18 cellular contexts compared by ENCODE assay signal in the genomic region with DNA sequence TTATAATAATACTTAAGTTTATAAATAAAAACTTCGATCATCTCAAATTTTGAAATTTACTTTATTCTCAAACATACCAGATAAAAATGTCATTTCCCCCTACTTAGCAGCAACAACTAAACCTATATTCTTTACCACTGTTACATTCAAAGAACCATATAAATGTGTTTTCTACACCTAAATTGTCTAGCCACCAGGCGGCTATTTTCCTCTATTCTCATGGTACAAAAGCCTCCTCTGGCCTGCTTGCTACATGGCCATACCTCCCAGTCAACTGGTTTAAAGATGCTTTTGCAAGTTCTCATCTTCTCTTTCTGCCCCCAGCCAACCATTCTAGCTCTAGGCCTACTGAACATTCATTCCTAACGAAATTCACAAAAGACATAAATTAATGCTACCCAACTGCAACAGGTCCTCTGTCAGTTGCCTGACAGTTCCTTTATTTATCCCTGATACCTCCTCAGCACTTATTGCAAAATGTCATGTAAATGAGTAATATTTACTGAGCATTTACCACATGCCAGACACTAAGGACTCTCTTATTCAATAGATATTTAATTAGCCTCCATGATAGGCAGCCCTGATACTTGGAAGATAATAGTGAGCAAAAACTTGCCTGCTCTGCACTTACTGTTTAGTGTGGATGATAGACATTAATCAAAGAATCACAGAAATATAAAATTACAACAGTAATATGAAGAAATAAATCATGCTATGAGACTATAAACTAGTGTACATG. TPM values are rescaled to one million over a fixed set of nuclear protein-coding genes. Genes with fewer than 3 reads are reported as not detected.
DNase-seq lines count a peak whose midpoint lies in the region; ATAC-seq and TF ChIP-seq lines count a peak whose summit lies in the region.
"Had no signal": no experiment of that assay in that cellular context is flagged by ENCODE, and none has a peak within 500 bp of the region (broad histone marks: within the 10 kb centered on the region; RNA-seq: fewer than 3 reads in every experiment).

No MANE protein-coding gene starts in this region.

- in situ Hi-C loops in SK-MEL-5 (cut with HindIII; ENCODE audit: low pct_unique_long_range_greater_than_20kb, low sequenced_read_pairs): no loop called here

- no peak for TF ChIP-seq CTCF in CD4-positive, alpha-beta T cell (IDR thresholded peaks at IDR 0.05)
- TF ChIP-seq CTCF in HFFc6 (IDR thresholded peaks at IDR 0.05) (peak; percentile 28), fibroblast of mammary gland (conservative IDR thresholded peaks at IDR 0.05; ENCODE audit: control insufficient read depth, insufficient read depth, low read depth, low read length) (peak; percentile 1)

- H3K27ac ChIP-seq in CD4-positive, alpha-beta T cell (ENCODE audit: low read depth, low read length): no peak overlapping the region

- no peak overlapping the region for H3K4me3 ChIP-seq in fibroblast of mammary gland (ENCODE audit: control insufficient read depth, low read depth, low read length)

- peaks cover 22% of the 10 kb centered on the region for H3K36me3 Mint-ChIP-seq in CD4-positive, alpha-beta T cell (ENCODE audit: low read depth)
- peaks cover 4% of the 10 kb centered on the region for H3K36me3 Mint-ChIP-seq in HFFc6 (ENCODE audit: low read depth)
- H3K36me3 Mint-ChIP-seq in activated T-helper 2 cell treated with anti-CD3 and anti-CD28 coated beads, Interferon-gamma antibody, Interleukin-2, Interleukin-4, amounts not matched to agents 10 μg/mL and 5 μg/mL and 100 μg/mL, durations not matched to agents 14 hours and 24 hours and 36 hours (ENCODE audit: low read depth): no peaks in the 10 kb centered on the region

- intact Hi-C loops in CD4-positive, alpha-beta T cell (cut with DNase I, micrococcal nuclease): no loop called here
- intact Hi-C loops in activated T-helper 2 cell treated with anti-CD3 and anti-CD28 coated beads, Interferon-gamma antibody, Interleukin-2, Interleukin-4, amounts not matched to agents 10 μg/mL and 5 μg/mL and 100 μg/mL, durations not matched to agents 14 hours and 24 hours and 36 hours (cut with micrococcal nuclease): no loop called here

- DNase-seq in CD4-positive, alpha-beta T cell: no peak
- DNase-seq in HFFc6 (no peak), SK-MEL-5 (ENCODE audit: low read depth, low spot score) (peak; percentile 21), fibroblast of mammary gland (ENCODE audit: low read depth) (no peak), activated T-cell treated with anti-CD3 and anti-CD28 coated beads for 4 hours (no peak)
- no peak for DNase-seq in activated T-helper 2 cell treated with anti-CD3 and anti-CD28 coated beads, Interferon-gamma antibody, Interleukin-2, Interleukin-4, amounts not matched to agents 10 μg/mL and 5 μg/mL and 100 μg/mL, durations not matched to agents 14 hours and 24 hours and 36 hours (ENCODE audit: low spot score)
- DNase-seq: CD4-positive, alpha-beta memory T cell; DMS79; H7; Kasumi-1; NCI-H1436 treated with DMSO at 0.1 percent for 48 hours; NCI-H2081 treated with DMSO at 0.1 percent for 48 hours; NCI-H226; NCI-H526; NK-92 treated with Interleukin-12 subunit alpha and Interleukin-12 subunit beta, amount 100 ng/mL, for 24 hours; Right ventricle myocardium superior had no signal

- POLR2A ChIA-PET in CD4-positive, alpha-beta T cell (lab: Charles Lee): no interaction called here

- no peak overlapping the region for H3K4me3 Mint-ChIP-seq in CD4-positive, alpha-beta T cell
- H3K4me3 Mint-ChIP-seq in HFFc6: no peak overlapping the region
- no peak overlapping the region for H3K4me3 Mint-ChIP-seq in activated T-helper 2 cell treated with anti-CD3 and anti-CD28 coated beads, Interferon-gamma antibody, Interleukin-2, Interleukin-4, amounts not matched to agents 10 μg/mL and 5 μg/mL and 100 μg/mL, durations not matched to agents 14 hours and 24 hours and 36 hours (ENCODE audit: low read depth)

- no peaks in the 10 kb centered on the region for H3K9me3 Mint-ChIP-seq in CD4-positive, alpha-beta T cell
- no peaks in the 10 kb centered on the region for H3K9me3 Mint-ChIP-seq in HFFc6
- H3K9me3 Mint-ChIP-seq in activated T-helper 2 cell treated with anti-CD3 and anti-CD28 coated beads, Interferon-gamma antibody, Interleukin-2, Interleukin-4, amounts not matched to agents 10 μg/mL and 5 μg/mL and 100 μg/mL, durations not matched to agents 14 hours and 24 hours and 36 hours: no peaks in the 10 kb centered on the region
- H3K9me3 Mint-ChIP-seq: CD4-positive, alpha-beta memory T cell had no signal

- no peaks in the 10 kb centered on the region for H3K27me3 ChIP-seq in CD4-positive, alpha-beta T cell (ENCODE audit: control insufficient read depth, insufficient read depth, low read length)

- no peaks in the 10 kb centered on the region for H3K27me3 Mint-ChIP-seq in CD4-positive, alpha-beta T cell
- H3K27me3 Mint-ChIP-seq in HFFc6 (ENCODE audit: insufficient read depth): no peaks in the 10 kb centered on the region; the same call in 1 of the 2 replicates
- H3K27me3 Mint-ChIP-seq in activated T-helper 2 cell treated with anti-CD3 and anti-CD28 coated beads, Interferon-gamma antibody, Interleukin-2, Interleukin-4, amounts not matched to agents 10 μg/mL and 5 μg/mL and 100 μg/mL, durations not matched to agents 14 hours and 24 hours and 36 hours (ENCODE audit: low read depth): no peaks in the 10 kb centered on the region

- H3K27ac Mint-ChIP-seq in CD4-positive, alpha-beta T cell: peak overlapping the region; percentile 4
- H3K27ac Mint-ChIP-seq in HFFc6: no peak overlapping the region
- H3K27ac Mint-ChIP-seq in activated T-helper 2 cell treated with anti-CD3 and anti-CD28 coated beads, Interferon-gamma antibody, Interleukin-2, Interleukin-4, amounts not matched to agents 10 μg/mL and 5 μg/mL and 100 μg/mL, durations not matched to agents 14 hours and 24 hours and 36 hours: no peak overlapping the region

- CTCF ChIA-PET in CD4-positive, alpha-beta T cell (lab: Charles Lee): no interaction called here

- no peaks in the 10 kb centered on the region for H3K9me3 ChIP-seq in CD4-positive, alpha-beta T cell (ENCODE audit: control insufficient read depth, low read length)

- peaks cover 85% of the 10 kb centered on the region for H3K4me1 Mint-ChIP-seq in CD4-positive, alpha-beta T cell (ENCODE audit: low read depth)
- H3K4me1 Mint-ChIP-seq in HFFc6 (ENCODE audit: low read depth): peaks cover 57% of the 10 kb centered on the region
- peaks cover 27% of the 10 kb centered on the region for H3K4me1 Mint-ChIP-seq in activated T-helper 2 cell treated with anti-CD3 and anti-CD28 coated beads, Interferon-gamma antibody, Interleukin-2, Interleukin-4, amounts not matched to agents 10 μg/mL and 5 μg/mL and 100 μg/mL, durations not matched to agents 14 hours and 24 hours and 36 hours (ENCODE audit: low read depth)

- no peak for ATAC-seq in CD4-positive, alpha-beta T cell (ENCODE audit: poor library complexity)
- ATAC-seq in GM18873 (IDR thresholded peaks at IDR 0.05; ENCODE audit: low FRiP score, unreplicated experiment): no peak
- ATAC-seq: Panc1 had no signal

RNA-seq across cellular contexts. Expression of a gene that starts 5.0 kb away (rescaled TPM):
- total RNA-seq in CD4-positive, alpha-beta T cell: 10 to 100 TPM; 16.2 to 16.4 TPM
- 10 to 100 TPM; 15.8 to 19.9 (median 18.1) TPM for total RNA-seq in HFFc6 (2021; fragmentation: NEBNext Ultra II Directional; extraction: Animal tissue kit (Norgen Biotek cat#: 25700))
- 36.1 and 43.7 TPM in 2 replicates for total RNA-seq in SK-MEL-5 (2014; rRNA removed; shearing (Covaris generic))
- polyA plus RNA-seq in SK-MEL-5 (2015; cell fraction: cytosol; rRNA removed): 41.4 and 56.1 TPM in 2 replicates
- polyA plus RNA-seq in SK-MEL-5 (2015; cell fraction: nucleus; rRNA removed): 18.9 and 28.0 TPM in 2 replicates
- 28.5 and 30.7 TPM in 2 replicates for total RNA-seq in activated T-helper 2 cell treated with anti-CD3 and anti-CD28 coated beads, Interferon-gamma antibody, Interleukin-2, Interleukin-4, amounts not matched to agents 10 μg/mL and 5 μg/mL and 100 μg/mL, durations not matched to agents 14 hours and 24 hours and 36 hours
